In genomic region chr12:21065845-21066244, GRCh38 we compare ENCODE assay signal across 10 cellular contexts.
DNase-seq lines count a peak whose midpoint lies in the region; ATAC-seq and TF ChIP-seq lines count a peak whose summit lies in the region.
"Had no signal": no experiment of that assay in that cellular context is flagged by ENCODE, and none has a peak within 500 bp of the region (broad histone marks: within the 10 kb centered on the region; RNA-seq: fewer than 3 reads in every experiment).

No MANE protein-coding gene starts in this region.

- no peak overlapping the region for H3K4me3 Mint-ChIP-seq in chondrocyte (ENCODE audit: unreplicated experiment)

- H3K27me3 Mint-ChIP-seq in chondrocyte (ENCODE audit: low read depth) = peaks cover 18% of the 10 kb centered on the region

- peaks cover 19% of the 10 kb centered on the region for H3K9me3 Mint-ChIP-seq in chondrocyte (ENCODE audit: low read depth)

- no peak overlapping the region for H3K27ac Mint-ChIP-seq in chondrocyte (ENCODE audit: unreplicated experiment)

- DNase-seq in NCI-H2029 (lab: John Stamatoyannopoulos, UW) (peak; percentile 16), NCI-H2029 treated with DMSO at 0.1 percent for 48 hours (lab: John Stamatoyannopoulos, UW) (no peak), MG63 (peak; percentile 3), chondrocyte (ENCODE audit: low spot score) (no peak), pons (ENCODE audit: low spot score) (peak; percentile 1), psoas muscle (no peak), NOMO-1 treated with DMSO at 0.1 percent for 48 hours (lab: John Stamatoyannopoulos, UW; ENCODE audit: unreplicated experiment) (no peak), 8988T (no peak)
- DNase-seq: foreskin keratinocyte had no signal

- H3K36me3 Mint-ChIP-seq in chondrocyte (ENCODE audit: low read depth) = no peaks in the 10 kb centered on the region

- H3K9me3 ChIP-seq in MG63 (peaks cover 8% of the 10 kb centered on the region; the same call in 1 of the 2 replicates), psoas muscle (no peaks in the 10 kb centered on the region)

- no peak overlapping the region for H3K27ac ChIP-seq in psoas muscle
- H3K27ac ChIP-seq: foreskin keratinocyte had no signal

- H3K36me3 ChIP-seq in MG63 = no peaks in the 10 kb centered on the region
- H3K36me3 ChIP-seq in psoas muscle (ENCODE audit: insufficient read depth in 1 of 2, low read depth in 1 of 2) = no peaks in the 10 kb centered on the region

- TF ChIP-seq CTCF in chondrocyte (IDR thresholded peaks at IDR 0.05) = peak; percentile 73
- TF ChIP-seq CTCF in psoas muscle (IDR thresholded peaks at IDR 0.05) = no peak

- H3K4me1 ChIP-seq in psoas muscle = no peaks in the 10 kb centered on the region
- H3K4me1 ChIP-seq: foreskin keratinocyte had no signal

- no peaks in the 10 kb centered on the region for H3K27me3 ChIP-seq in MG63
- no peaks in the 10 kb centered on the region for H3K27me3 ChIP-seq in psoas muscle (ENCODE audit: insufficient read depth in 3 of 3, low read length in 2 of 3)
- H3K27me3 ChIP-seq: foreskin keratinocyte had no signal

- no peaks in the 10 kb centered on the region for H3K4me1 Mint-ChIP-seq in chondrocyte (ENCODE audit: low read depth)

- ATAC-seq in psoas muscle = no peak
- ATAC-seq: activated CD4-positive, CD25-positive, alpha-beta regulatory T cell treated with anti-CD3 and anti-CD28 coated beads, Interleukin-2, amount 50 U/mL, for 24 hours; foreskin keratinocyte had no signal

- intact Hi-C loops in psoas muscle (cut with DNase I) = no loop called here

- no peak overlapping the region for H3K4me3 ChIP-seq in MG63
- no peak overlapping the region for H3K4me3 ChIP-seq in psoas muscle

Comparison
In these comparisons a context has a peak if more than half of its experiments do, and no peak if none do; other contexts are left out.
1. DNase-seq: peak in NCI-H2029 (single experiment), MG63 (single experiment) and pons (single experiment); none in NCI-H2029 treated with DMSO at 0.1 percent for 48 hours (single experiment), chondrocyte (single experiment), psoas muscle (0 of 2), NOMO-1 treated with DMSO at 0.1 percent for 48 hours (single experiment) and 8988T (single experiment).